Comparison of ENCODE assay signal across 30 cellular contexts in the genomic region with DNA sequence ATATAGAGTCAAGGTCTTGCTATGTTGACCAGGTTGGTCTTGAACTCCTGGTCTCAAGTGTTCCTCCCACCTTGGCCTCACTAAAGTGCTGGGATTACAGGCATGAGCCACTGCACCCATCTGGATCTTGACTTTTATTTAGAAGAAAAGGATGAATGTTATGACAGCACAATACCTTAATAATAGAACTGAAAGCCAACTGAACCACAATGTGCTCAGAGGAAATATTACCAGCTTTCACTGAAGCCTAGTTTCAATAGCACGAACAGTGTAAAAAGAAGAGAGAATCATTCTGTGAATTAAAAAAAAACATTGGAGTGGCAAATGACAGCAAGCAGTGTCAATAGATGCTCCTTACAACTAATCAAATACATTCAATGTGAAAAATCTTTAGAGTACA.
DNase-seq lines count a peak whose midpoint lies in the region; ATAC-seq, FAIRE-seq and TF ChIP-seq lines count a peak whose summit lies in the region.
"Had no signal": no experiment of that assay in that cellular context is flagged by ENCODE, and none has a peak within 500 bp of the region (broad histone marks: within the 10 kb centered on the region; RNA-seq: fewer than 3 reads in every experiment).

No MANE protein-coding gene starts in this region.

- no peak for FAIRE-seq in GM12892 (lab: Jason Lieb, UNC)
- FAIRE-seq: endometrium, H1, kidney, small intestine had no signal

- no peak overlapping the region for H3K4me3 Mint-ChIP-seq in HFFc6
- H3K4me3 Mint-ChIP-seq: activated CD4-positive, alpha-beta T cell treated with anti-CD3 and anti-CD28 coated beads for 36 hours; activated CD8-positive, alpha-beta T cell treated with anti-CD3 and anti-CD28 coated beads for 36 hours; activated T-helper 17 cell treated with anti-CD3 and anti-CD28 coated beads, Interleukin-2, amount 50 U/mL, for 72 hours had no signal

- DNase-seq in GM20000 (ENCODE audit: low spot score) (peak; percentile 7), NCI-H69 (lab: John Stamatoyannopoulos, UW) (peak; percentile 15), GM12892 (ENCODE audit: insufficient read length) (no peak), thyroid gland (no peak), HFFc6 (no peak)
- no peak for DNase-seq in activated effector memory CD4-positive, alpha-beta T cell treated with anti-CD3 and anti-CD28 coated beads, Interleukin-2, amount 50 U/mL, for 16 hours
- DNase-seq: activated CD4-positive, alpha-beta T cell treated with anti-CD3 and anti-CD28 coated beads for 36 hours; activated CD8-positive, alpha-beta T cell treated with anti-CD3 and anti-CD28 coated beads for 36 hours; amygdala; brain microvascular endothelial cell; cerebellar nuclear complex; foreskin fibroblast; heart left ventricle; KBM-7; kidney; left ventricle myocardium superior; NCI-H2029 treated with DMSO at 0.1 percent for 48 hours; NCI-H446; small intestine; stimulated activated naive CD8-positive, alpha-beta T cell treated with anti-CD3 and anti-CD28 coated beads, Interleukin-15, Interleukin-2, amounts not matched to agents 100 U/mL and 50 U/mL, for 24 hours had no signal

- H3K27me3 Mint-ChIP-seq in HFFc6 (ENCODE audit: insufficient read depth) = no peaks in the 10 kb centered on the region
- H3K27me3 Mint-ChIP-seq: activated CD4-positive, alpha-beta T cell treated with anti-CD3 and anti-CD28 coated beads for 36 hours had no signal

- H3K27me3 ChIP-seq in thyroid gland = no peaks in the 10 kb centered on the region
- H3K27me3 ChIP-seq: BLaER1 treated with 17β-estradiol and CSF1 and Interleukin-3, amounts not matched to agents 10 nM and 100 nM; brain microvascular endothelial cell; esophagus muscularis mucosa; heart left ventricle; right atrium auricular region had no signal

- TF ChIP-seq POLR2A in GM12892 (IDR thresholded peaks at IDR 0.05; ENCODE audit: low read depth, low read length) (no peak), thyroid gland (IDR thresholded peaks at IDR 0.05) (no peak)

- H3K4me3 ChIP-seq in thyroid gland (replicated peaks in 1 of 3) = no peak overlapping the region
- H3K4me3 ChIP-seq: BLaER1 treated with 17β-estradiol and CSF1 and Interleukin-3, amounts not matched to agents 10 nM and 100 nM; esophagus muscularis mucosa; heart left ventricle; right atrium auricular region had no signal

- ATAC-seq in GM18498 (IDR thresholded peaks at IDR 0.05; ENCODE audit: unreplicated experiment) = peak; percentile 71
- ATAC-seq in HG03103 (IDR thresholded peaks at IDR 0.05; ENCODE audit: low read depth, unreplicated experiment) = peak; percentile 73
- ATAC-seq: activated CD4-positive, alpha-beta T cell treated with anti-CD3 and anti-CD28 coated beads for 36 hours; activated CD8-positive, alpha-beta T cell treated with anti-CD3 and anti-CD28 coated beads for 36 hours; activated T-helper 17 cell treated with anti-CD3 and anti-CD28 coated beads, Interleukin-2, amount 50 U/mL, for 72 hours; heart left ventricle; left ventricle myocardium superior; stimulated activated naive CD8-positive, alpha-beta T cell treated with anti-CD3 and anti-CD28 coated beads, Interleukin-15, Interleukin-2, amounts not matched to agents 100 U/mL and 50 U/mL, for 24 hours had no signal

- no peaks in the 10 kb centered on the region for H3K4me1 Mint-ChIP-seq in HFFc6 (ENCODE audit: low read depth)
- H3K4me1 Mint-ChIP-seq: activated CD4-positive, alpha-beta T cell treated with anti-CD3 and anti-CD28 coated beads for 36 hours; activated T-helper 17 cell treated with anti-CD3 and anti-CD28 coated beads, Interleukin-2, amount 50 U/mL, for 72 hours had no signal

- H3K36me3 Mint-ChIP-seq in HFFc6 (ENCODE audit: low read depth) = no peaks in the 10 kb centered on the region; the same call in 1 of the 2 replicates
- H3K36me3 Mint-ChIP-seq: activated naive CD4-positive, alpha-beta T cell treated with anti-CD3 and anti-CD28 coated beads, Interleukin-2, amount 50 U/mL, for 72 hours had no signal

- no peak overlapping the region for H3K27ac ChIP-seq in thyroid gland
- H3K27ac ChIP-seq: BLaER1 treated with 17β-estradiol and CSF1 and Interleukin-3, amounts not matched to agents 10 nM and 100 nM; brain microvascular endothelial cell; esophagus muscularis mucosa; heart left ventricle; HL-60; right atrium auricular region had no signal

- H3K9me3 ChIP-seq in thyroid gland = no peaks in the 10 kb centered on the region
- H3K9me3 ChIP-seq: BLaER1 treated with 17β-estradiol and CSF1 and Interleukin-3, amounts not matched to agents 10 nM and 100 nM; esophagus muscularis mucosa; heart left ventricle; right atrium auricular region had no signal

- H3K36me3 ChIP-seq in thyroid gland = no peaks in the 10 kb centered on the region
- H3K36me3 ChIP-seq: BLaER1 treated with 17β-estradiol and CSF1 and Interleukin-3, amounts not matched to agents 10 nM and 100 nM; brain microvascular endothelial cell; esophagus muscularis mucosa; heart left ventricle; right atrium auricular region had no signal

- no peak overlapping the region for H3K27ac Mint-ChIP-seq in HFFc6
- H3K27ac Mint-ChIP-seq: activated CD4-positive, alpha-beta T cell treated with anti-CD3 and anti-CD28 coated beads for 36 hours; activated CD8-positive, alpha-beta T cell treated with anti-CD3 and anti-CD28 coated beads for 36 hours; activated naive CD4-positive, alpha-beta T cell treated with anti-CD3 and anti-CD28 coated beads, Interleukin-2, amount 50 U/mL, for 72 hours; activated T-helper 17 cell treated with anti-CD3 and anti-CD28 coated beads, Interleukin-2, amount 50 U/mL, for 72 hours had no signal

- WGBS in thyroid gland, 2 donors = 77 to 96% methylated on average over 1 of the region's 1 CpG

- intact Hi-C loops in thyroid gland (cut with DNase I) = no loop called here

- TF ChIP-seq CTCF in GM20000 (IDR thresholded peaks at IDR 0.05; ENCODE audit: extremely low read depth, missing control alignments) (no peak), thyroid gland (IDR thresholded peaks at IDR 0.05) (no peak), HFFc6 (IDR thresholded peaks at IDR 0.05) (no peak)

- peaks cover 39% of the 10 kb centered on the region for H3K9me3 Mint-ChIP-seq in HFFc6
- H3K9me3 Mint-ChIP-seq: activated CD8-positive, alpha-beta T cell treated with anti-CD3 and anti-CD28 coated beads for 36 hours; activated T-helper 17 cell treated with anti-CD3 and anti-CD28 coated beads, Interleukin-2, amount 50 U/mL, for 72 hours had no signal

- no peaks in the 10 kb centered on the region for H3K4me1 ChIP-seq in thyroid gland
- H3K4me1 ChIP-seq: esophagus muscularis mucosa, heart left ventricle, right atrium auricular region had no signal

Comparison
In these comparisons a context has a peak if more than half of its experiments do, and no peak if none do; other contexts are left out.
1. DNase-seq: peak in GM20000 (single experiment) and NCI-H69 (single experiment); none in activated effector memory CD4-positive, alpha-beta T cell treated with anti-CD3 and anti-CD28 coated beads, Interleukin-2, amount 50 U/mL, for 16 hours (single experiment), GM12892 (single experiment), thyroid gland (0 of 2) and HFFc6 (single experiment).